Comparison of ENCODE assay signal across 9 cellular contexts in genomic region chr18:57328665-57329064, GRCh38. TPM values are rescaled to one million over a fixed set of nuclear protein-coding genes. Genes with fewer than 3 reads are reported as not detected.
"Had no signal": no experiment of that assay in that cellular context is flagged by ENCODE, and none has a peak within 500 bp of the region (broad histone marks: within the 10 kb centered on the region; RNA-seq: fewer than 3 reads in every experiment).

No MANE protein-coding gene starts in this region.

- FAIRE-seq: HTR-8/SVneo, K562 had no signal

- H3K36me3 Mint-ChIP-seq: IgD-negative memory B cell had no signal

- ATAC-seq: K562 had no signal

- H3K4me1 Mint-ChIP-seq: IgD-negative memory B cell had no signal

- DNase-seq: IMR-90, KBM-7, KG1 had no signal

- H3K4me3 ChIP-seq: K562 had no signal

- H3K4me3 Mint-ChIP-seq: IgD-negative memory B cell had no signal

- H3K27ac Mint-ChIP-seq: IgD-negative memory B cell had no signal

- H3K27ac ChIP-seq: HL-60 had no signal

RNA-seq across cellular contexts. Expression of gene ST8SIA3, which starts 23.7 kb away (rescaled TPM):
- total RNA-seq: HT-29, HT1080, IMR-90, K562 had no signal
- polyA plus RNA-seq: IgD-negative memory B cell, IMR-90, K562 had no signal
